ENCODE assay signal across 19 cellular contexts in genomic region chr14:99597911-99598600, GRCh38. TPM values are rescaled to one million over a fixed set of nuclear protein-coding genes. Genes with fewer than 3 reads are reported as not detected.
DNase-seq lines count a peak whose midpoint lies in the region; ATAC-seq, FAIRE-seq and TF ChIP-seq lines count a peak whose summit lies in the region.
"Had no signal": no experiment of that assay in that cellular context is flagged by ENCODE, and none has a peak within 500 bp of the region (broad histone marks: within the 10 kb centered on the region; RNA-seq: fewer than 3 reads in every experiment).

No MANE protein-coding gene starts in this region.

- H3K9ac ChIP-seq in HepG2 (ENCODE audit: insufficient read depth, low read depth, low read length), result 0 out of 2 replicates have a peak overlapping the region, but pooled peaks have one; percentile 70

- H3K27me3 ChIP-seq in HepG2 (ENCODE audit: control insufficient read depth in 1 of 2, insufficient read depth in 2 of 2, low read length in 2 of 2) (no peaks in the 10 kb centered on the region; a peak in 1 of 5 replicates), small intestine (ENCODE audit: control insufficient read depth in 2 of 2, insufficient read depth in 2 of 2, low read length in 2 of 2) (no peaks in the 10 kb centered on the region)

- CTCF ChIA-PET in HepG2 (lab: Yijun Ruan, JAX; ENCODE audit: low intra/inter-chr PET ratio, low total read pairs), result no interaction called here

- peaks cover 56% of the 10 kb centered on the region for H4K20me1 ChIP-seq in HepG2 (ENCODE audit: insufficient read depth, low read length)

- H2AFZ ChIP-seq in HepG2 (ENCODE audit: low read length), result no peak overlapping the region

- H3K36me3 ChIP-seq in HepG2 (replicated peaks in 1 of 2; ENCODE audit: control insufficient read depth in 1 of 2, insufficient read depth in 2 of 2, low read length in 2 of 2) (peaks cover 4 to 12% of the 10 kb centered on the region in 2 experiments; a peak in 3 of 5 replicates), small intestine (ENCODE audit: control insufficient read depth in 2 of 2, insufficient read depth in 2 of 2, low read length in 2 of 2) (no peaks in the 10 kb centered on the region)
- H3K36me3 ChIP-seq: brain microvascular endothelial cell had no signal

- no peak for TF ChIP-seq CTCF in HepG2 (CRISPR knock-in tag; IDR thresholded peaks at IDR 0.05)

- POLR2A ChIA-PET in HepG2 (lab: Yijun Ruan, JAX), result interaction anchor here (1.0 to 8.6 kb wide), 5 partner anchors 11 to 44 kb away, joined by 3 to 101 read pairs (median 5); no protein-coding TSS in a partner anchor

- H3K9me3 ChIP-seq in HepG2 (ENCODE audit: low read length), result no peaks in the 10 kb centered on the region
- H3K9me3 ChIP-seq in small intestine (ENCODE audit: control insufficient read depth, low read depth), result no peaks in the 10 kb centered on the region

- H3K4me1 ChIP-seq in HepG2 (ENCODE audit: insufficient read depth, low read length), result peaks cover 74% of the 10 kb centered on the region
- peaks cover 6 to 14% of the 10 kb centered on the region in 2 donors for H3K4me1 ChIP-seq in small intestine (ENCODE audit: control insufficient read depth in 2 of 2, insufficient read depth in 1 of 2, low read depth in 1 of 2, low read length in 1 of 2)

- 90% methylated on average over 13 of the region's 20 CpGs for WGBS in HepG2 (ENCODE audit: low lambda C conversion rate)
- WGBS in small intestine, 3 donors, result 84 to 88% (median 86%) methylated on average over 20 of the region's 20 CpGs

- DNase-seq in G401 (ENCODE audit: low spot score), result peak; percentile 61
- DNase-seq in caudate nucleus (lab: John Stamatoyannopoulos, UW), result peak in 1 of 61 donors; percentile 33
- DNase-seq in HepG2 (ENCODE audit: low spot score), result no peak
- DNase-seq in small intestine, result no peak
- DNase-seq in Ammon's horn (ENCODE audit: low spot score), result no peak
- DNase-seq in NCI-H69 (lab: John Stamatoyannopoulos, UW), result no peak
- DNase-seq: activated CD4-positive, alpha-beta T cell treated with anti-CD3 and anti-CD28 coated beads, Interleukin-2, amount 50 U/mL, for 4 hours; activated T-cell treated with anti-CD3 and anti-CD28 coated beads, Interleukin-2, amount 50 U/mL, for 1 hour; brain microvascular endothelial cell; Calu3; kidney; MV-4-11; NCI-H187 treated with DMSO at 0.1 percent for 48 hours; NCI-H345; SHP77; T-cell had no signal

- TF ChIP-seq EP300 in HepG2 (IDR thresholded peaks at IDR 0.05; ENCODE audit: low read depth in 2 of 2, low read length in 2 of 2) (no peak), HepG2 (CRISPR knock-in tag; IDR thresholded peaks at IDR 0.05; ENCODE audit: borderline replicate concordance) (no peak)

- no peak for TF ChIP-seq POLR2A in HepG2 (IDR thresholded peaks at IDR 0.05; ENCODE audit: insufficient read depth in 1 of 2, low read depth in 2 of 2, low read length in 2 of 2)

- H3K79me2 ChIP-seq in HepG2 (ENCODE audit: insufficient read depth, low read length), result peaks cover 98% of the 10 kb centered on the region

- no peak for FAIRE-seq in HepG2 (lab: Jason Lieb, UNC)
- FAIRE-seq in small intestine (lab: Jason Lieb, UNC), result no peak
- FAIRE-seq: kidney had no signal

- ATAC-seq in HepG2, result no peak
- no peak for ATAC-seq in GM19324 (IDR thresholded peaks at IDR 0.05; ENCODE audit: low FRiP score, unreplicated experiment)
- ATAC-seq in HG03108 (IDR thresholded peaks at IDR 0.05; ENCODE audit: unreplicated experiment), result no peak
- ATAC-seq: HCT116, T-cell had no signal

- no peak for TF ChIP-seq RAD21 in HepG2 (CRISPR knock-in tag; IDR thresholded peaks at IDR 0.05)

- H3K4me3 ChIP-seq in HepG2 (replicated peaks in 1 of 3; ENCODE audit: insufficient read depth in 1 of 3, low read depth in 2 of 3, low read length in 3 of 3) (peak overlapping the region in 1 of 3 experiments; percentile 85; a peak in 1 of 6 replicates), small intestine (ENCODE audit: low read depth in 1 of 2, low read length in 2 of 2) (no peak overlapping the region)

- in situ Hi-C loops in G401 (cut with HindIII; ENCODE audit: low sequenced_read_pairs), result no loop called here
- in situ Hi-C loops in HepG2 (cut with HindIII; ENCODE audit: extremely low pct_ligation_motif_present, low pct_unique_long_range_greater_than_20kb), result no loop called here

- H3K27ac ChIP-seq in caudate nucleus (ENCODE audit: low read depth, low read length) (peak overlapping the region; percentile 26), HepG2 (ENCODE audit: extremely low read length, insufficient read depth, low read length) (peak overlapping the region; percentile 80), small intestine (ENCODE audit: low read depth in 1 of 2, low read length in 1 of 2) (peak overlapping the region; percentile 17 to 89)
- H3K27ac ChIP-seq: brain microvascular endothelial cell had no signal

- no TSS peak for BruUV-seq in HepG2 (replicated peaks; lab: Mats Ljungman, UMichigan)

- peak overlapping the region; percentile 90 for H3K4me2 ChIP-seq in HepG2 (ENCODE audit: low read depth, low read length)

- intact Hi-C loops in HepG2 (cut with micrococcal nuclease; ENCODE audit: unreplicated experiment), result no loop called here

TF ChIP-seq in HepG2, 621 proteins besides CTCF, POLR2A, EP300 and RAD21 (continues in another document):
- no peak for TF ChIP-seq ZMYM2 (CRISPR knock-in tag; IDR thresholded peaks at IDR 0.05)
- no peak for TF ChIP-seq ELF4 (CRISPR knock-in tag; IDR thresholded peaks at IDR 0.05; ENCODE audit: borderline replicate concordance)
- TF ChIP-seq RCOR2 (CRISPR knock-in tag; IDR thresholded peaks at IDR 0.05), result no peak
- TF ChIP-seq RELA (CRISPR knock-in tag; IDR thresholded peaks at IDR 0.05), result no peak
- no peak for TF ChIP-seq SOX6 (IDR thresholded peaks at IDR 0.05)
- no peak for TF ChIP-seq SOX6 (CRISPR knock-in tag; IDR thresholded peaks at IDR 0.05)
- TF ChIP-seq ZNF180 (CRISPR knock-in tag; IDR thresholded peaks at IDR 0.05; ENCODE audit: borderline replicate concordance, low read depth), result no peak
- TF ChIP-seq KDM6A (CRISPR knock-in tag; IDR thresholded peaks at IDR 0.05; ENCODE audit: low read depth), result no peak

RNA-seq across cellular contexts. Expression of gene CCDC85C, which starts 6.0 kb away (rescaled TPM):
- total RNA-seq in G401 (2014; rRNA removed; shearing (Covaris generic)), result 20.4 and 25.8 TPM in 2 replicates
- 43.8 and 47.6 TPM in 2 replicates for total RNA-seq in HepG2 (2016; rRNA removed; fragmentation: Illumina TruSeq; extraction: Trizol)
- total RNA-seq in HepG2 (2016; cell fraction: cytosol; rRNA removed; fragmentation: Illumina TruSeq; extraction: Trizol; ENCODE audit: low read depth), result 4.3 and 4.6 TPM in 2 replicates
- total RNA-seq in HepG2 (2016; cell fraction: insoluble cytoplasmic fraction; rRNA removed; fragmentation: Illumina TruSeq; extraction: Trizol), result 33.8 and 47.0 TPM in 2 replicates
- total RNA-seq in HepG2 (2016; cell fraction: membrane; rRNA removed; fragmentation: Illumina TruSeq; extraction: Trizol), result 30.8 and 30.9 TPM in 2 replicates
- 23.1 and 29.3 TPM in 2 replicates for total RNA-seq in HepG2 (2016; cell fraction: nucleus; rRNA removed; fragmentation: Illumina TruSeq; extraction: Trizol)
- polyA plus RNA-seq in HepG2 (2011; rRNA removed) (18.8 and 30.3 TPM in 2 replicates), small intestine (10 to 100 TPM; 17.6 to 42.3 (median 26.8) TPM)
- polyA plus RNA-seq in HepG2 (2011; cell fraction: cytosol; rRNA removed), result 21.2 and 24.0 TPM in 2 replicates
- polyA plus RNA-seq in HepG2 (2011; cell fraction: nucleus; rRNA removed), result 30.3 and 32.6 TPM in 2 replicates
- 41.6 and 57.3 TPM in 2 replicates for polyA plus RNA-seq in HepG2 (2012)
- 4.1 and 4.6 TPM in 2 replicates for polyA plus RNA-seq in HepG2 (2016; cell fraction: cytosol; fragmentation: Illumina TruSeq; extraction: Trizol; ENCODE audit: low read depth)
- polyA plus RNA-seq in HepG2 (2016; cell fraction: insoluble cytoplasmic fraction; fragmentation: Illumina TruSeq; extraction: Trizol; ENCODE audit: low read depth), result 36.1 and 43.0 TPM in 2 replicates
- 18.9 and 20.2 TPM in 2 replicates for polyA plus RNA-seq in HepG2 (2016; cell fraction: membrane; fragmentation: Illumina TruSeq; extraction: Trizol; ENCODE audit: low read depth)
- 40.1 and 40.7 TPM in 2 replicates for polyA plus RNA-seq in HepG2 (2016; cell fraction: nucleus; fragmentation: Illumina TruSeq; extraction: Trizol; ENCODE audit: insufficient read depth, low read depth)
- 44.2 and 114 TPM in 2 replicates for polyA minus RNA-seq in HepG2 (2011; rRNA and poly(A)+ RNA removed; ENCODE audit: low replicate concordance)
- polyA minus RNA-seq in HepG2 (2011; cell fraction: cytosol; rRNA and poly(A)+ RNA removed), result 33.8 and 37.6 TPM in 2 replicates
- 11.8 and 12.0 TPM in 2 replicates for polyA minus RNA-seq in HepG2 (2011; cell fraction: nucleus; rRNA and poly(A)+ RNA removed)

RNA-seq across cellular contexts. Expression of gene HHIPL1, which starts 46.9 kb away (rescaled TPM):
- total RNA-seq in G401 (2014; rRNA removed; shearing (Covaris generic)), result 0.20 TPM in 1 of 2 replicates, not detected in the other
- not detected in 2 replicates for total RNA-seq in HepG2 (2016; rRNA removed; fragmentation: Illumina TruSeq; extraction: Trizol)
- total RNA-seq in HepG2 (2016; cell fraction: cytosol; rRNA removed; fragmentation: Illumina TruSeq; extraction: Trizol; ENCODE audit: low read depth), result not detected in 2 replicates
- total RNA-seq in HepG2 (2016; cell fraction: insoluble cytoplasmic fraction; rRNA removed; fragmentation: Illumina TruSeq; extraction: Trizol), result not detected in 2 replicates
- total RNA-seq in HepG2 (2016; cell fraction: membrane; rRNA removed; fragmentation: Illumina TruSeq; extraction: Trizol), result not detected in 2 replicates
- total RNA-seq in HepG2 (2016; cell fraction: nucleus; rRNA removed; fragmentation: Illumina TruSeq; extraction: Trizol), result not detected in 2 replicates
- 0.01 TPM in 1 of 2 replicates, not detected in the other for polyA plus RNA-seq in HepG2 (2011; rRNA removed)
- not detected in 2 replicates for polyA plus RNA-seq in HepG2 (2011; cell fraction: cytosol; rRNA removed)
- not detected in 2 replicates for polyA plus RNA-seq in HepG2 (2011; cell fraction: nucleus; rRNA removed)
- polyA plus RNA-seq in HepG2 (2012), result 0.03 TPM in 1 of 2 replicates, not detected in the other
- not detected in 2 replicates for polyA plus RNA-seq in HepG2 (2016; cell fraction: cytosol; fragmentation: Illumina TruSeq; extraction: Trizol; ENCODE audit: low read depth)
- polyA plus RNA-seq in HepG2 (2016; cell fraction: insoluble cytoplasmic fraction; fragmentation: Illumina TruSeq; extraction: Trizol; ENCODE audit: low read depth), result not detected in 2 replicates
- polyA plus RNA-seq in HepG2 (2016; cell fraction: membrane; fragmentation: Illumina TruSeq; extraction: Trizol; ENCODE audit: low read depth), result not detected in 2 replicates
- polyA plus RNA-seq in HepG2 (2016; cell fraction: nucleus; fragmentation: Illumina TruSeq; extraction: Trizol; ENCODE audit: insufficient read depth, low read depth), result not detected in 2 replicates
- not detected in 2 replicates for polyA minus RNA-seq in HepG2 (2011; rRNA and poly(A)+ RNA removed; ENCODE audit: low replicate concordance)
- polyA minus RNA-seq in HepG2 (2011; cell fraction: cytosol; rRNA and poly(A)+ RNA removed), result not detected in 2 replicates
- 0.12 TPM in 1 of 2 replicates, not detected in the other for polyA minus RNA-seq in HepG2 (2011; cell fraction: nucleus; rRNA and poly(A)+ RNA removed)
- polyA plus RNA-seq in small intestine, result under 1 TPM in 2 of 3 donors, not detected in 1; under 0.01 to 0.69 TPM
- total RNA-seq: Calu3 had no signal

Comparison
In these comparisons a context has a peak if more than half of its experiments do, and no peak if none do; other contexts are left out.
1. H3K27ac ChIP-seq: peak in every context shown above with its lines; median percentile 80 in HepG2; 53 in small intestine; 26 in caudate nucleus.